In genomic region chr5:143314664-143315063, GRCh38 we compare ENCODE assay signal across 12 cellular contexts.
A peak's percentile ranks its signal among the peaks of the same experiment; 100 is the strongest.
DNase-seq lines count a peak whose midpoint lies in the region; ATAC-seq and TF ChIP-seq lines count a peak whose summit lies in the region.
"Had no signal": no experiment of that assay in that cellular context is flagged by ENCODE, and none has a peak within 500 bp of the region (broad histone marks: within the 10 kb centered on the region; RNA-seq: fewer than 3 reads in every experiment).

No MANE protein-coding gene starts in this region.

- ATAC-seq in GM21528 (IDR thresholded peaks at IDR 0.05; ENCODE audit: low FRiP score, unreplicated experiment) = no peak

- H3K4me2 ChIP-seq in OCI-LY1 (ENCODE audit: low read length) (no peak overlapping the region), smooth muscle cell (peak overlapping the region; percentile 68)

- H3K4me3 ChIP-seq in OCI-LY1 (ENCODE audit: low read depth, low read length, poor library complexity, severe bottlenecking) (no peak overlapping the region), esophagus muscularis mucosa (no peak overlapping the region), smooth muscle cell (no peak overlapping the region)

- peaks cover 67% of the 10 kb centered on the region for H3K79me2 ChIP-seq in OCI-LY1 (ENCODE audit: insufficient read depth, low read length)
- H3K79me2 ChIP-seq in smooth muscle cell (ENCODE audit: low read depth) = peaks cover 70% of the 10 kb centered on the region

- H3K9me3 ChIP-seq in OCI-LY1 (ENCODE audit: low read length) (no peaks in the 10 kb centered on the region), esophagus muscularis mucosa (no peaks in the 10 kb centered on the region), smooth muscle cell (replicated peaks; ENCODE audit: low read depth) (no peaks in the 10 kb centered on the region)

- no peaks in the 10 kb centered on the region for H3K9me2 ChIP-seq in OCI-LY1 (ENCODE audit: low read depth, low read length)

- CTCF ChIA-PET in activated CD4-positive, alpha-beta memory T cell treated with anti-CD3 and anti-CD28 coated beads for 36 hours (lab: Charles Lee) = interaction anchor here (1.6 kb wide), 1 partner anchor 90 kb away, joined by 3 read pairs; no protein-coding TSS in a partner anchor
- CTCF ChIA-PET in activated CD4-positive, alpha-beta memory T cell treated with anti-CD3 and anti-CD28 coated beads, Interleukin-2, amount 10 ng/mL, durations not matched to agents 7 days and 5 days (lab: Charles Lee) = no interaction called here

- no peaks in the 10 kb centered on the region for H3K9me3 Mint-ChIP-seq in activated CD4-positive, alpha-beta memory T cell treated with anti-CD3 and anti-CD28 coated beads for 36 hours
- no peaks in the 10 kb centered on the region for H3K9me3 Mint-ChIP-seq in activated CD4-positive, alpha-beta memory T cell treated with anti-CD3 and anti-CD28 coated beads, Interleukin-2, amount 10 ng/mL, durations not matched to agents 7 days and 5 days
- no peaks in the 10 kb centered on the region for H3K9me3 Mint-ChIP-seq in glutamatergic neuron (ENCODE audit: unreplicated experiment)

- POLR2A ChIA-PET in activated CD4-positive, alpha-beta memory T cell treated with anti-CD3 and anti-CD28 coated beads for 36 hours (lab: Charles Lee) = no interaction called here
- POLR2A ChIA-PET in activated CD4-positive, alpha-beta memory T cell treated with anti-CD3 and anti-CD28 coated beads, Interleukin-2, amount 10 ng/mL, durations not matched to agents 7 days and 5 days (lab: Charles Lee) = no interaction called here

- no peak for TF ChIP-seq POLR2A in esophagus muscularis mucosa (IDR thresholded peaks at IDR 0.05; ENCODE audit: low read depth)

- peaks cover 69% of the 10 kb centered on the region for H3K36me3 ChIP-seq in OCI-LY1 (ENCODE audit: insufficient read depth, low read length)
- H3K36me3 ChIP-seq in esophagus muscularis mucosa = peaks cover 0 to 27% (median 12%) of the 10 kb centered on the region in 4 donors
- peaks cover 5% of the 10 kb centered on the region for H3K36me3 ChIP-seq in smooth muscle cell (ENCODE audit: low read depth)

- peaks cover 21% of the 10 kb centered on the region for H3K36me3 Mint-ChIP-seq in activated CD4-positive, alpha-beta memory T cell treated with anti-CD3 and anti-CD28 coated beads for 36 hours
- H3K36me3 Mint-ChIP-seq in activated CD4-positive, alpha-beta memory T cell treated with anti-CD3 and anti-CD28 coated beads, Interleukin-2, amount 10 ng/mL, durations not matched to agents 7 days and 5 days (ENCODE audit: low read depth) = peaks cover 44% of the 10 kb centered on the region
- no peaks in the 10 kb centered on the region for H3K36me3 Mint-ChIP-seq in glutamatergic neuron (ENCODE audit: unreplicated experiment)

- TF ChIP-seq CTCF in OCI-LY1 (IDR thresholded peaks at IDR 0.05; ENCODE audit: low read length) (no peak), esophagus muscularis mucosa (IDR thresholded peaks at IDR 0.05) (no peak), smooth muscle cell (IDR thresholded peaks at IDR 0.05; ENCODE audit: borderline replicate concordance, insufficient read depth, poor library complexity, severe bottlenecking) (no peak), glutamatergic neuron (IDR thresholded peaks at IDR 0.05; ENCODE audit: partially characterized antibody, unreplicated experiment) (no peak)

- no peak overlapping the region for H2AFZ ChIP-seq in OCI-LY1 (ENCODE audit: low read length)
- H2AFZ ChIP-seq in smooth muscle cell (ENCODE audit: low read depth) = no peak overlapping the region
- H2AFZ ChIP-seq: parathyroid adenoma had no signal

- H3K27ac ChIP-seq in OCI-LY1 (ENCODE audit: low read depth, low read length, poor library complexity, severe bottlenecking) (peak overlapping the region; percentile 44), esophagus muscularis mucosa (replicated peaks in 1 of 4) (peak overlapping the region in 3 of 4 donors; percentile 3 to 66 (median 34)), smooth muscle cell (ENCODE audit: low read depth) (peak overlapping the region; percentile 98)
- H3K27ac ChIP-seq: parathyroid adenoma had no signal

- H3K4me1 Mint-ChIP-seq in activated CD4-positive, alpha-beta memory T cell treated with anti-CD3 and anti-CD28 coated beads for 36 hours (ENCODE audit: low read depth) = peaks cover 66% of the 10 kb centered on the region
- peaks cover 25% of the 10 kb centered on the region for H3K4me1 Mint-ChIP-seq in activated CD4-positive, alpha-beta memory T cell treated with anti-CD3 and anti-CD28 coated beads, Interleukin-2, amount 10 ng/mL, durations not matched to agents 7 days and 5 days
- peaks cover 3% of the 10 kb centered on the region for H3K4me1 Mint-ChIP-seq in glutamatergic neuron (ENCODE audit: low read depth, unreplicated experiment)

- H3K9ac ChIP-seq in OCI-LY1 (ENCODE audit: low read length) (no peak overlapping the region), smooth muscle cell (ENCODE audit: low read depth) (peak overlapping the region; percentile 85)
- H3K9ac ChIP-seq: parathyroid adenoma had no signal

- H3K27me3 ChIP-seq in OCI-LY1 (ENCODE audit: insufficient read depth, low read length) (no peaks in the 10 kb centered on the region), esophagus muscularis mucosa (no peaks in the 10 kb centered on the region), smooth muscle cell (ENCODE audit: low read depth) (no peaks in the 10 kb centered on the region)

- H3F3A ChIP-seq in OCI-LY1 (ENCODE audit: insufficient read depth, low read length) = no peaks in the 10 kb centered on the region
- peaks cover 19% of the 10 kb centered on the region for H3F3A ChIP-seq in smooth muscle cell (ENCODE audit: low read depth)

- H3K27ac Mint-ChIP-seq in activated CD4-positive, alpha-beta memory T cell treated with anti-CD3 and anti-CD28 coated beads for 36 hours = peak overlapping the region; percentile 6
- H3K27ac Mint-ChIP-seq in activated CD4-positive, alpha-beta memory T cell treated with anti-CD3 and anti-CD28 coated beads, Interleukin-2, amount 10 ng/mL, durations not matched to agents 7 days and 5 days = no peak overlapping the region
- no peak overlapping the region for H3K27ac Mint-ChIP-seq in glutamatergic neuron (ENCODE audit: unreplicated experiment)

- intact Hi-C loops in activated CD4-positive, alpha-beta memory T cell treated with anti-CD3 and anti-CD28 coated beads for 36 hours (cut with micrococcal nuclease) = loop anchor here (5.0 kb wide), 2 partner anchors 83 to 97 kb away; no protein-coding TSS in a partner anchor
- intact Hi-C loops in esophagus muscularis mucosa (cut with DNase I) = no loop called here

- no peak for DNase-seq in activated CD4-positive, alpha-beta memory T cell treated with anti-CD3 and anti-CD28 coated beads for 36 hours
- DNase-seq in activated CD4-positive, alpha-beta memory T cell treated with anti-CD3 and anti-CD28 coated beads, Interleukin-2, amount 10 ng/mL, durations not matched to agents 7 days and 5 days = no peak
- no peak for DNase-seq in esophagus muscularis mucosa (ENCODE audit: extremely low spot score)
- DNase-seq in smooth muscle cell (lab: John Stamatoyannopoulos, UW; ENCODE audit: unreplicated experiment) = no peak
- DNase-seq in anterior cingulate cortex (lab: John Stamatoyannopoulos, UW) = no peak
- no peak for DNase-seq in glutamatergic neuron
- DNase-seq: activated naive CD4-positive, alpha-beta T cell; AML-193; NCI-H1105 had no signal

- no peaks in the 10 kb centered on the region for H3K27me3 Mint-ChIP-seq in activated CD4-positive, alpha-beta memory T cell treated with anti-CD3 and anti-CD28 coated beads for 36 hours
- H3K27me3 Mint-ChIP-seq in activated CD4-positive, alpha-beta memory T cell treated with anti-CD3 and anti-CD28 coated beads, Interleukin-2, amount 10 ng/mL, durations not matched to agents 7 days and 5 days = no peaks in the 10 kb centered on the region
- no peaks in the 10 kb centered on the region for H3K27me3 Mint-ChIP-seq in glutamatergic neuron (ENCODE audit: unreplicated experiment)

- H4K20me1 ChIP-seq in OCI-LY1 (ENCODE audit: insufficient read depth, low read length) (no peaks in the 10 kb centered on the region), smooth muscle cell (ENCODE audit: low read depth) (peaks cover 5% of the 10 kb centered on the region)

- H3K4me3 Mint-ChIP-seq in activated CD4-positive, alpha-beta memory T cell treated with anti-CD3 and anti-CD28 coated beads for 36 hours = no peak overlapping the region
- H3K4me3 Mint-ChIP-seq in activated CD4-positive, alpha-beta memory T cell treated with anti-CD3 and anti-CD28 coated beads, Interleukin-2, amount 10 ng/mL, durations not matched to agents 7 days and 5 days = no peak overlapping the region
- H3K4me3 Mint-ChIP-seq in glutamatergic neuron (ENCODE audit: unreplicated experiment) = no peak overlapping the region

- no peak for TF ChIP-seq EP300 in esophagus muscularis mucosa (IDR thresholded peaks at IDR 0.05)

- H3K4me1 ChIP-seq in OCI-LY1 (ENCODE audit: insufficient read depth, low read length, severe bottlenecking) (peaks cover 35% of the 10 kb centered on the region), esophagus muscularis mucosa (peaks cover 53 to 89% (median 85%) of the 10 kb centered on the region in 4 donors), smooth muscle cell (ENCODE audit: low read depth) (peaks cover 28% of the 10 kb centered on the region)

Comparison
In these comparisons a context has a peak if more than half of its experiments do, and no peak if none do; other contexts are left out.
1. H3K27ac ChIP-seq: peak in every context shown above with its lines; median percentile 98 in smooth muscle cell; 44 in OCI-LY1; 34 in esophagus muscularis mucosa.